Comparison of ENCODE assay signal across 8 cellular contexts in genomic region chr11:108593910-108594434, GRCh38. TPM values are rescaled to one million over a fixed set of nuclear protein-coding genes. Genes with fewer than 3 reads are reported as not detected.
A peak's percentile ranks its signal among the peaks of the same experiment; 100 is the strongest.
DNase-seq lines count a peak whose midpoint lies in the region; ATAC-seq and TF ChIP-seq lines count a peak whose summit lies in the region.

No MANE protein-coding gene starts in this region.

- no peak for DNase-seq in effector memory CD8-positive, alpha-beta T cell
- DNase-seq in neural crest cell (ENCODE audit: low read depth, low spot score) (no peak), NCI-H524 (lab: John Stamatoyannopoulos, UW) (no peak), AML-193 (lab: John Stamatoyannopoulos, UW) (no peak), DMS114 treated with DMSO at 0.1 percent for 48 hours (lab: John Stamatoyannopoulos, UW; ENCODE audit: unreplicated experiment) (no peak), occipital lobe (lab: John Stamatoyannopoulos, UW) (no peak)

- peaks cover 10 to 15% of the 10 kb centered on the region in 2 donors for H3K4me1 Mint-ChIP-seq in effector memory CD8-positive, alpha-beta T cell (ENCODE audit: low read depth in 2 of 2)
- peaks cover 19% of the 10 kb centered on the region for H3K4me1 Mint-ChIP-seq in neural crest cell

- H3K9me3 ChIP-seq in BLaER1 (peaks cover 11% of the 10 kb centered on the region; the same call in 1 of the 2 replicates), Loucy (ENCODE audit: insufficient read depth, low read depth, low read length) (no peaks in the 10 kb centered on the region)

- no peaks in the 10 kb centered on the region for H3K36me3 Mint-ChIP-seq in effector memory CD8-positive, alpha-beta T cell (ENCODE audit: insufficient read depth)
- H3K36me3 Mint-ChIP-seq in neural crest cell (ENCODE audit: low read depth) = no peaks in the 10 kb centered on the region

- H3K9ac ChIP-seq in BLaER1 (no peak overlapping the region), Loucy (ENCODE audit: low read depth, low read length, poor library complexity, severe bottlenecking) (no peak overlapping the region)

- H3K36me3 ChIP-seq in BLaER1 (no peaks in the 10 kb centered on the region), Loucy (ENCODE audit: insufficient read depth, low read length) (no peaks in the 10 kb centered on the region)

- H3K27me3 Mint-ChIP-seq in effector memory CD8-positive, alpha-beta T cell = peaks cover 30 to 31% of the 10 kb centered on the region in 2 donors
- peaks cover 67% of the 10 kb centered on the region for H3K27me3 Mint-ChIP-seq in neural crest cell (ENCODE audit: low read depth)

- ATAC-seq in effector memory CD8-positive, alpha-beta T cell (replicated peaks) = no peak

- peaks cover 28% of the 10 kb centered on the region for H3K27me3 ChIP-seq in BLaER1
- H3K27me3 ChIP-seq in Loucy (ENCODE audit: insufficient read depth, low read length, poor library complexity, severe bottlenecking) = peaks cover 17% of the 10 kb centered on the region

- H3K4me1 ChIP-seq in BLaER1 (no peaks in the 10 kb centered on the region), Loucy (ENCODE audit: insufficient read depth, low read length, poor library complexity, severe bottlenecking) (peaks cover 19% of the 10 kb centered on the region)

- no peaks in the 10 kb centered on the region for H3K9me3 Mint-ChIP-seq in effector memory CD8-positive, alpha-beta T cell
- H3K9me3 Mint-ChIP-seq in neural crest cell = no peaks in the 10 kb centered on the region

- H4K20me1 ChIP-seq in BLaER1 (no peaks in the 10 kb centered on the region), Loucy (ENCODE audit: insufficient read depth, low read length, poor library complexity, severe bottlenecking) (no peaks in the 10 kb centered on the region)

- H3F3A ChIP-seq in Loucy (ENCODE audit: low read depth) = no peaks in the 10 kb centered on the region

- H3K4me3 Mint-ChIP-seq in effector memory CD8-positive, alpha-beta T cell = peak overlapping the region; percentile 95 to 99
- peak overlapping the region; percentile 89 for H3K4me3 Mint-ChIP-seq in neural crest cell

- no peak overlapping the region for H3K27ac ChIP-seq in BLaER1

- H3K4me2 ChIP-seq in BLaER1 (peak overlapping the region; percentile 80), Loucy (ENCODE audit: low read depth, low read length, poor library complexity, severe bottlenecking) (peak overlapping the region; percentile 87)

- H3K4me3 ChIP-seq in BLaER1 (peak overlapping the region; percentile 68), Loucy (ENCODE audit: low read length, poor library complexity, severe bottlenecking) (peak overlapping the region; percentile 95)

- H2AFZ ChIP-seq in Loucy (ENCODE audit: low read length) = peak overlapping the region; percentile 99; the same call in 1 of the 2 replicates

- H3K9me2 ChIP-seq in Loucy (replicated peaks; ENCODE audit: low read depth, low read length) = no peaks in the 10 kb centered on the region

- no peaks in the 10 kb centered on the region for H3K79me2 ChIP-seq in Loucy (ENCODE audit: insufficient read depth, low read length)

- H3K27ac Mint-ChIP-seq in effector memory CD8-positive, alpha-beta T cell = peak overlapping the region in 1 of 2 donors; percentile 97
- no peak overlapping the region for H3K27ac Mint-ChIP-seq in neural crest cell (ENCODE audit: unreplicated experiment)

- TF ChIP-seq CTCF in Loucy (conservative IDR thresholded peaks at IDR 0.05; ENCODE audit: low read length) (no peak), neural crest cell (conservative IDR thresholded peaks at IDR 0.05) (no peak)

RNA-seq across cellular contexts. Expression of gene EXPH5, which starts 0.4 kb away (rescaled TPM):
- total RNA-seq in neural crest cell (0.68 TPM in 2 replicates), occipital lobe (3.1 TPM)
